In the genomic region with DNA sequence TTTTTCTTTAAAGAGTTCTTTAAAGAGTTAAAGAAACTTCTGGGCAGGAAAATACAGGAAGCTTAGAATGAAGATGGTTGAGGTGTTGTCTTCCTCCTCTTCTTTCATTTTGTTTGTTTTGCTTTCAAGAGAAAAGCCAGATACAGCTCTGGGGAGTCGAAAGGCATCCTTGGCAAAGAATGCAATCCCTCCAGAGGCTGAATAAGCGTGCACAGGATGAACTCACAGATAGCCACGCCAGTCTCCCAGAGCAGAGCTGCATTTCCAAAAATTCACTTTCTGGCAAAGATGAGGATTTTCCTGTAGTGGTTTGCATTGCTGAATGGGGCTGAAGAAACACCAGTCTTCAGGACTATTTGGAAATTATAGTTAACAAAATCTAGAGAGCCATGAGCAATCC, we compare ENCODE assay signal across 27 cellular contexts.
A peak's percentile ranks its signal among the peaks of the same experiment; 100 is the strongest.
DNase-seq lines count a peak whose midpoint lies in the region; ATAC-seq and TF ChIP-seq lines count a peak whose summit lies in the region.
"Had no signal": no experiment of that assay in that cellular context is flagged by ENCODE, and none has a peak within 500 bp of the region (broad histone marks: within the 10 kb centered on the region; RNA-seq: fewer than 3 reads in every experiment).

No MANE protein-coding gene starts in this region.

- no peak for ATAC-seq in HG03139 (IDR thresholded peaks at IDR 0.05; ENCODE audit: unreplicated experiment)
- ATAC-seq: naive thymus-derived CD8-positive, alpha-beta T cell; Panc1; psoas muscle; stimulated activated naive B cell treated with anti-CD40 and anti-IgM and Interleukin-4, amounts not matched to agents 10 μg/mL and 1 μg/mL and 100 μg/mL, for 72 hours had no signal

- peak overlapping the region; percentile 0 for H2AFZ ChIP-seq in mammary epithelial cell (ENCODE audit: low read depth, low read length)
- no peak overlapping the region for H2AFZ ChIP-seq in hepatocyte

- no peaks in the 10 kb centered on the region for H3K4me1 ChIP-seq in mammary epithelial cell (ENCODE audit: insufficient read depth, low read length)
- no peaks in the 10 kb centered on the region for H3K4me1 ChIP-seq in hepatocyte (ENCODE audit: insufficient read depth)
- H3K4me1 ChIP-seq: psoas muscle, SJSA1 had no signal

- H3K9ac ChIP-seq in mammary epithelial cell (ENCODE audit: insufficient read depth, low read length) = no peak overlapping the region

- dilution Hi-C loops in mammary epithelial cell (cut with HindIII; ENCODE audit: low sequenced_read_pairs) = no loop called here

- intact Hi-C loops in mammary epithelial cell (cut with micrococcal nuclease) = no loop called here
- intact Hi-C loops in MCF 10A (cut with micrococcal nuclease) = loop anchor here (10.0 kb wide), 1 partner anchor 583 kb away; no protein-coding TSS in a partner anchor

- POLR2A ChIA-PET in MCF 10A (lab: Yijun Ruan, JAX) = interaction anchor here (0.6 to 0.8 kb wide), 2 partner anchors 26 to 748 kb away, joined by 3 read pairs; no protein-coding TSS in a partner anchor

- H3K4me3 Mint-ChIP-seq in MCF 10A (ENCODE audit: unreplicated experiment) = no peak overlapping the region
- H3K4me3 Mint-ChIP-seq: activated B cell treated with CpG ODN at 0.5 μM for 24 hours; activated naive CD8-positive, alpha-beta T cell treated with anti-CD3 and anti-CD28 coated beads, Interleukin-2, amount 10 ng/mL, durations not matched to agents 7 days and 5 days; activated T-cell treated with anti-CD3 and anti-CD28 coated beads, Interleukin-2, amount 50 U/mL, for 24 hours; central memory CD8-positive, alpha-beta T cell; naive thymus-derived CD8-positive, alpha-beta T cell; stimulated activated naive B cell treated with anti-CD40 and anti-IgM and Interleukin-4, amounts not matched to agents 10 μg/mL and 1 μg/mL and 100 μg/mL, for 72 hours; type B pancreatic cell had no signal

- H3K36me3 ChIP-seq in mammary epithelial cell (ENCODE audit: insufficient read depth, low read length) = no peaks in the 10 kb centered on the region
- H3K36me3 ChIP-seq in hepatocyte (replicated peaks; ENCODE audit: insufficient read depth, low read depth) = no peaks in the 10 kb centered on the region
- H3K36me3 ChIP-seq: SJSA1 had no signal

- peaks cover 16% of the 10 kb centered on the region for H3K4me1 Mint-ChIP-seq in MCF 10A (ENCODE audit: insufficient read depth, unreplicated experiment)
- H3K4me1 Mint-ChIP-seq: activated B cell treated with CpG ODN at 0.5 μM for 24 hours; activated naive CD8-positive, alpha-beta T cell treated with anti-CD3 and anti-CD28 coated beads, Interleukin-2, amount 10 ng/mL, durations not matched to agents 7 days and 5 days; central memory CD8-positive, alpha-beta T cell; naive thymus-derived CD8-positive, alpha-beta T cell; stimulated activated naive B cell treated with anti-CD40 and anti-IgM and Interleukin-4, amounts not matched to agents 10 μg/mL and 1 μg/mL and 100 μg/mL, for 72 hours had no signal

- 70% methylated on average over 3 of the region's 3 CpGs for WGBS in mammary epithelial cell (ENCODE audit: low coverage, missing lambda C conversion rate)
- WGBS in hepatocyte (ENCODE audit: low lambda C conversion rate, missing lambda C conversion rate) = 22% methylated on average over 3 of the region's 3 CpGs

- no peak overlapping the region for H3K27ac ChIP-seq in mammary epithelial cell (ENCODE audit: insufficient read depth, low read depth, low read length)
- H3K27ac ChIP-seq in hepatocyte = no peak overlapping the region
- H3K27ac ChIP-seq: 22Rv1, psoas muscle, SJSA1 had no signal

- H3K4me3 ChIP-seq in mammary epithelial cell (replicated peaks in 1 of 3; ENCODE audit: insufficient read depth in 1 of 3, low read depth in 2 of 3, low read length in 3 of 3) (no peak overlapping the region), cardiac fibroblast (replicated peaks in 1 of 2; ENCODE audit: low read depth in 2 of 2, low read length in 2 of 2) (no peak overlapping the region), hepatocyte (no peak overlapping the region), skeletal muscle cell (ENCODE audit: low read depth, low read length) (no peak overlapping the region)
- H3K4me3 ChIP-seq: psoas muscle, SJSA1 had no signal

- H3K79me2 ChIP-seq in mammary epithelial cell (ENCODE audit: insufficient read depth, low read length) = no peaks in the 10 kb centered on the region
- no peaks in the 10 kb centered on the region for H3K79me2 ChIP-seq in hepatocyte

- H3K36me3 Mint-ChIP-seq in MCF 10A (ENCODE audit: insufficient read depth, unreplicated experiment) = no peaks in the 10 kb centered on the region
- H3K36me3 Mint-ChIP-seq: activated naive CD8-positive, alpha-beta T cell treated with anti-CD3 and anti-CD28 coated beads, Interleukin-2, amount 10 ng/mL, durations not matched to agents 7 days and 5 days; naive thymus-derived CD8-positive, alpha-beta T cell; stimulated activated naive B cell treated with anti-CD40 and anti-IgM and Interleukin-4, amounts not matched to agents 10 μg/mL and 1 μg/mL and 100 μg/mL, for 72 hours; type B pancreatic cell had no signal

- DNase-seq in mammary epithelial cell (no peak), MCF 10A (ENCODE audit: unreplicated experiment) (no peak), cardiac fibroblast (ENCODE audit: low read depth in 2 of 2) (peak; percentile 13 to 53), hepatocyte (ENCODE audit: low spot score) (no peak), skeletal muscle cell (ENCODE audit: low read depth) (peak; percentile 46), GOT3 (lab: John Stamatoyannopoulos, UW) (no peak), RPMI8226 (no peak)
- DNase-seq: activated B cell treated with CpG ODN at 0.5 μM for 24 hours; activated gamma-delta T cell; activated naive CD8-positive, alpha-beta T cell treated with anti-CD3 and anti-CD28 coated beads, Interleukin-2, amount 10 ng/mL, durations not matched to agents 7 days and 5 days; activated T-cell treated with anti-CD3 and anti-CD28 coated beads, Interleukin-2, amount 50 U/mL, for 24 hours; DMS79; GDM1; Kasumi-1; naive thymus-derived CD8-positive, alpha-beta T cell; NCI-H146; NCI-H226; NCI-H69; occipital lobe; psoas muscle; stimulated activated naive B cell treated with anti-CD40 and anti-IgM and Interleukin-4, amounts not matched to agents 10 μg/mL and 1 μg/mL and 100 μg/mL, for 72 hours had no signal

- in situ Hi-C loops in mammary epithelial cell (cut with MboI; ENCODE audit: low sequenced_read_pairs in 2 of 2) = no loop called here

- no peak overlapping the region for H3K27ac Mint-ChIP-seq in MCF 10A (ENCODE audit: low read depth, unreplicated experiment)
- H3K27ac Mint-ChIP-seq: activated B cell treated with CpG ODN at 0.5 μM for 24 hours; activated naive CD8-positive, alpha-beta T cell treated with anti-CD3 and anti-CD28 coated beads, Interleukin-2, amount 10 ng/mL, durations not matched to agents 7 days and 5 days; activated T-cell treated with anti-CD3 and anti-CD28 coated beads, Interleukin-2, amount 50 U/mL, for 24 hours; naive thymus-derived CD8-positive, alpha-beta T cell; stimulated activated naive B cell treated with anti-CD40 and anti-IgM and Interleukin-4, amounts not matched to agents 10 μg/mL and 1 μg/mL and 100 μg/mL, for 72 hours; type B pancreatic cell had no signal

- no peak for TF ChIP-seq CTCF in mammary epithelial cell (conservative IDR thresholded peaks at IDR 0.05 in 1 of 2, IDR thresholded peaks at IDR 0.05 in 1 of 2; ENCODE audit: extremely low read depth in 1 of 2, insufficient read depth in 1 of 2, low read depth in 1 of 2, low read length in 2 of 2)
- no peak for TF ChIP-seq CTCF in MCF 10A (IDR thresholded peaks at IDR 0.05; ENCODE audit: unreplicated experiment)
- TF ChIP-seq CTCF in cardiac fibroblast (IDR thresholded peaks at IDR 0.05; ENCODE audit: low read depth, low read length) = no peak
- TF ChIP-seq CTCF in hepatocyte (IDR thresholded peaks at IDR 0.05; ENCODE audit: poor library complexity) = no peak

- CTCF ChIA-PET in mammary epithelial cell (lab: Charles Lee; ENCODE audit: low non-redundant PET) = no interaction called here
- CTCF ChIA-PET in MCF 10A (lab: Yijun Ruan, JAX) = no interaction called here

- H3K27me3 ChIP-seq in mammary epithelial cell (ENCODE audit: insufficient read depth, low read length) = peaks cover 3% of the 10 kb centered on the region
- H3K27me3 ChIP-seq in hepatocyte = no peaks in the 10 kb centered on the region
- H3K27me3 ChIP-seq: SJSA1 had no signal

- BruUV-seq in mammary epithelial cell (replicated peaks; lab: Mats Ljungman, UMichigan) (no TSS peak), MCF 10A (replicated peaks; lab: Mats Ljungman, UMichigan) (no TSS peak)

- H4K20me1 ChIP-seq in mammary epithelial cell (ENCODE audit: insufficient read depth, low read length) (no peaks in the 10 kb centered on the region), hepatocyte (ENCODE audit: insufficient read depth, poor library complexity, severe bottlenecking) (no peaks in the 10 kb centered on the region)

- H3K4me2 ChIP-seq in mammary epithelial cell (ENCODE audit: insufficient read depth, low read depth, low read length) (no peak overlapping the region), hepatocyte (peak overlapping the region; percentile 1)

- H3K9me3 ChIP-seq in mammary epithelial cell (replicated peaks; ENCODE audit: insufficient read depth, low read length) (no peaks in the 10 kb centered on the region), hepatocyte (ENCODE audit: low read depth) (no peaks in the 10 kb centered on the region)
- H3K9me3 ChIP-seq: psoas muscle, SJSA1 had no signal

- H3K27me3 Mint-ChIP-seq in MCF 10A (ENCODE audit: insufficient read depth, unreplicated experiment) = no peaks in the 10 kb centered on the region
- H3K27me3 Mint-ChIP-seq: activated B cell treated with CpG ODN at 0.5 μM for 24 hours; activated naive CD8-positive, alpha-beta T cell treated with anti-CD3 and anti-CD28 coated beads, Interleukin-2, amount 10 ng/mL, durations not matched to agents 7 days and 5 days; activated T-cell treated with anti-CD3 and anti-CD28 coated beads, Interleukin-2, amount 50 U/mL, for 24 hours; central memory CD8-positive, alpha-beta T cell; naive thymus-derived CD8-positive, alpha-beta T cell; stimulated activated naive B cell treated with anti-CD40 and anti-IgM and Interleukin-4, amounts not matched to agents 10 μg/mL and 1 μg/mL and 100 μg/mL, for 72 hours; type B pancreatic cell had no signal

- H3K9me2 ChIP-seq in hepatocyte (replicated peaks; ENCODE audit: insufficient read depth) = no peaks in the 10 kb centered on the region

- no peaks in the 10 kb centered on the region for H3K9me3 Mint-ChIP-seq in MCF 10A (ENCODE audit: unreplicated experiment)
- H3K9me3 Mint-ChIP-seq: activated B cell treated with CpG ODN at 0.5 μM for 24 hours; activated naive CD8-positive, alpha-beta T cell treated with anti-CD3 and anti-CD28 coated beads, Interleukin-2, amount 10 ng/mL, durations not matched to agents 7 days and 5 days; type B pancreatic cell had no signal

Comparison
In these comparisons a context has a peak if more than half of its experiments do, and no peak if none do; other contexts are left out.
1. DNase-seq: peak in cardiac fibroblast (2 of 2) and skeletal muscle cell (single experiment); none in mammary epithelial cell (single experiment), MCF 10A (single experiment), hepatocyte (single experiment), GOT3 (single experiment) and RPMI8226 (single experiment).